ENCODE assay signal across 8 cellular contexts in genomic region chr11:747176-748006, GRCh38. TPM values are rescaled to one million over a fixed set of nuclear protein-coding genes. Genes with fewer than 3 reads are reported as not detected.
A peak's percentile ranks its signal among the peaks of the same experiment; 100 is the strongest.
DNase-seq lines count a peak whose midpoint lies in the region; FAIRE-seq and TF ChIP-seq lines count a peak whose summit lies in the region.

Gene TALDO1 (plus strand): TSS chr11:747464. CDS start chr11:747482, 18 bp downstream.

- H3K4me3 ChIP-seq in Caco-2 (ENCODE audit: low read depth, low read length), result peak within 1 kb of the TSS; percentile 96
- peak within 1 kb of the TSS; percentile 88 for H3K4me3 ChIP-seq in NT2/D1 (ENCODE audit: insufficient read length, low read depth)
- peak within 1 kb of the TSS; percentile 41 to 79 (median 71) for H3K4me3 ChIP-seq in endothelial cell of umbilical vein (replicated peaks in 1 of 3; ENCODE audit: insufficient read depth in 1 of 3, low read depth in 1 of 3, low read length in 3 of 3)
- peak within 1 kb of the TSS; percentile 85 for H3K4me3 ChIP-seq in mononuclear cell (ENCODE audit: low read length)

- peaks cover 49% of the 10 kb centered on the region for H3K79me2 ChIP-seq in endothelial cell of umbilical vein (ENCODE audit: control insufficient read depth, insufficient read depth, low read length)

- TF ChIP-seq CTCF in Caco-2 (IDR thresholded peaks at IDR 0.05; ENCODE audit: insufficient read depth in 1 of 2, low read depth in 1 of 2, low read length in 1 of 2, severe bottlenecking in 1 of 2, unreplicated experiment in 1 of 2) (peak in 1 of 2 experiments; percentile 20), GM20000 (IDR thresholded peaks at IDR 0.05; ENCODE audit: extremely low read depth, missing control alignments) (peak; percentile 3), endothelial cell of umbilical vein (IDR thresholded peaks at IDR 0.05; ENCODE audit: extremely low read depth in 1 of 2, insufficient read depth in 1 of 2, low read depth in 1 of 2, low read length in 2 of 2) (peak in 1 of 2 donors; percentile 7)

- FAIRE-seq in endothelial cell of umbilical vein (lab: Jason Lieb, UNC), result peak; percentile 88

- POLR2A ChIA-PET in Caco-2 (lab: Charles Lee), result interaction anchor here (0.9 to 2.1 kb wide), 6 partner anchors 16 to 134 kb away, joined by 3 to 9 read pairs (median 4); partner anchors contain the start of genes DEAF1, RPLP2 and TMEM80
- POLR2A ChIA-PET in endothelial cell of umbilical vein (lab: Charles Lee), result interaction anchor here (0.6 to 1.4 kb wide), 2 partner anchors 172 to 241 kb away, joined by 3 read pairs; no protein-coding TSS in a partner anchor

- CTCF ChIA-PET in Caco-2 (lab: Charles Lee), result interaction anchor here (0.7 kb wide), 2 partner anchors 41 to 50 kb away, joined by 3 read pairs; no protein-coding TSS in a partner anchor
- CTCF ChIA-PET in endothelial cell of umbilical vein (lab: Charles Lee), result interaction anchor here (0.9 to 5.6 kb wide), 8 partner anchors 10 to 51 kb away, joined by 3 to 26 read pairs (median 4); partner anchors contain the start of gene TMEM80

- H3K27me3 Mint-ChIP-seq in Caco-2 (ENCODE audit: insufficient read depth, unreplicated experiment), result no peaks in the 10 kb centered on the region

- H3K9me3 ChIP-seq in Caco-2 (no peaks in the 10 kb centered on the region), NT2/D1 (ENCODE audit: insufficient read depth, low read length) (no peaks in the 10 kb centered on the region), endothelial cell of umbilical vein (replicated peaks; ENCODE audit: control insufficient read depth, insufficient read depth, low read length) (no peaks in the 10 kb centered on the region), mononuclear cell (ENCODE audit: low read depth, low read length) (no peaks in the 10 kb centered on the region)

- H3K27ac ChIP-seq in endothelial cell of umbilical vein (ENCODE audit: insufficient read depth, low read depth, low read length), result peak within 1 kb of the TSS; percentile 48

- H3K27ac Mint-ChIP-seq in Caco-2 (ENCODE audit: unreplicated experiment), result peak within 1 kb of the TSS; percentile 81

- H3K4me2 ChIP-seq in endothelial cell of umbilical vein (ENCODE audit: insufficient read depth, low read length), result peak within 1 kb of the TSS; percentile 90

- no TSS peak for BruUV-seq in Caco-2 (replicated peaks; lab: Mats Ljungman, UMichigan)
- BruUV-seq in endothelial cell of umbilical vein (replicated peaks; lab: Mats Ljungman, UMichigan), result no TSS peak

- DNase-seq in Caco-2, result peak; percentile 93 to 98
- peak; percentile 99 for DNase-seq in GM20000 (ENCODE audit: low spot score)
- peak; percentile 84 for DNase-seq in HT1080 (ENCODE audit: low read depth)
- peak; percentile 86 for DNase-seq in NT2/D1 (ENCODE audit: low read depth, low spot score)
- DNase-seq in activated CD8-positive, alpha-beta memory T cell treated with anti-CD3 and anti-CD28 coated beads, Interleukin-2, amount 50 U/mL, for 48 hours, result peak; percentile 95
- DNase-seq in endothelial cell of umbilical vein (ENCODE audit: low read depth, low spot score), result peak; percentile 88
- peak; percentile 53 to 60 for DNase-seq in stimulated activated CD8-positive, alpha-beta memory T cell treated with anti-CD3 and anti-CD28 coated beads, Interleukin-4, amount 100 ng/mL, for 1 hour (ENCODE audit: low read depth in 2 of 2, low spot score in 1 of 2)

- H3K9me3 Mint-ChIP-seq in Caco-2 (ENCODE audit: unreplicated experiment), result no peaks in the 10 kb centered on the region

- H3K4me1 Mint-ChIP-seq in Caco-2 (ENCODE audit: low read depth, unreplicated experiment), result peaks cover 1% of the 10 kb centered on the region

- intact Hi-C loops in Caco-2 (cut with micrococcal nuclease; ENCODE audit: unreplicated experiment) (loop anchor here (1.0 kb wide), 1 partner anchor 9 kb away; no protein-coding TSS in a partner anchor), endothelial cell of umbilical vein (cut with micrococcal nuclease) (loop anchor here (2.0 kb wide), 1 partner anchor 29 kb away; the partner anchor contains the start of gene GATD1)

- TF ChIP-seq POLR2A in endothelial cell of umbilical vein (IDR thresholded peaks at IDR 0.05; ENCODE audit: low read depth, low read length), result peak; percentile 72

- H4K20me1 ChIP-seq in endothelial cell of umbilical vein (replicated peaks; ENCODE audit: control insufficient read depth, extremely low read depth, insufficient read depth, low read length), result no peaks in the 10 kb centered on the region

- peaks cover 22% of the 10 kb centered on the region for H3K36me3 Mint-ChIP-seq in Caco-2 (ENCODE audit: insufficient read depth, unreplicated experiment)

- H3K4me1 ChIP-seq in Caco-2 (peaks cover 29% of the 10 kb centered on the region), NT2/D1 (ENCODE audit: insufficient read depth, insufficient read length) (peaks cover under 1% of the 10 kb centered on the region), endothelial cell of umbilical vein (ENCODE audit: control insufficient read depth, extremely low read depth, insufficient read depth, low read length) (peaks cover 17% of the 10 kb centered on the region), mononuclear cell (ENCODE audit: insufficient read depth, low read length) (peaks cover 47% of the 10 kb centered on the region)

- H3K36me3 ChIP-seq in Caco-2 (ENCODE audit: control insufficient read depth, insufficient read depth, low read length) (no peaks in the 10 kb centered on the region; the same call in 1 of the 2 replicates), NT2/D1 (ENCODE audit: insufficient read depth, insufficient read length, low read length) (peaks cover 13% of the 10 kb centered on the region), endothelial cell of umbilical vein (ENCODE audit: control insufficient read depth in 2 of 2, extremely low read depth in 1 of 2, insufficient read depth in 2 of 2, low read length in 2 of 2) (no peaks in the 10 kb centered on the region)

- H3K9ac ChIP-seq in NT2/D1 (ENCODE audit: insufficient read length, low read depth) (peak within 1 kb of the TSS; percentile 82), endothelial cell of umbilical vein (replicated peaks; ENCODE audit: extremely low read depth, insufficient read depth, low read length) (peak within 1 kb of the TSS; percentile 86)

- H2AFZ ChIP-seq in endothelial cell of umbilical vein (ENCODE audit: low read depth, low read length), result peak within 1 kb of the TSS; percentile 88

- dilution Hi-C loops in endothelial cell of umbilical vein (cut with MboI; ENCODE audit: extremely low pct_ligation_motif_present, low sequenced_read_pairs), result no loop called here

- no peaks in the 10 kb centered on the region for H3K9me1 ChIP-seq in endothelial cell of umbilical vein (replicated peaks; ENCODE audit: control insufficient read depth, extremely low read depth, insufficient read depth, low read length)

- H3K4me3 Mint-ChIP-seq in Caco-2 (ENCODE audit: unreplicated experiment), result peak within 1 kb of the TSS; percentile 93

- H3K27me3 ChIP-seq in Caco-2 (replicated peaks; ENCODE audit: control insufficient read depth, insufficient read depth, low read length) (no peaks in the 10 kb centered on the region), NT2/D1 (ENCODE audit: insufficient read depth, insufficient read length) (no peaks in the 10 kb centered on the region), endothelial cell of umbilical vein (ENCODE audit: control insufficient read depth in 2 of 2, insufficient read depth in 2 of 2, low read length in 2 of 2) (no peaks in the 10 kb centered on the region), mononuclear cell (ENCODE audit: insufficient read depth, low read length) (no peaks in the 10 kb centered on the region)

TF ChIP-seq in endothelial cell of umbilical vein, 7 proteins besides CTCF, POLR2A, EP300 and RAD21:
- TF ChIP-seq GATA2 (IDR thresholded peaks at IDR 0.05; ENCODE audit: insufficient read depth, insufficient read length, low read depth, low read length), result no peak
- no peak for TF ChIP-seq FOS (IDR thresholded peaks at IDR 0.05; ENCODE audit: borderline replicate concordance, insufficient read depth, low read length)
- no peak for TF ChIP-seq MYC (IDR thresholded peaks at IDR 0.05; ENCODE audit: low read depth, low read length)
- TF ChIP-seq POLR2AphosphoS5 (IDR thresholded peaks at IDR 0.05; ENCODE audit: insufficient read depth, low read depth, low read length), result no peak
- TF ChIP-seq, protein P1, sequence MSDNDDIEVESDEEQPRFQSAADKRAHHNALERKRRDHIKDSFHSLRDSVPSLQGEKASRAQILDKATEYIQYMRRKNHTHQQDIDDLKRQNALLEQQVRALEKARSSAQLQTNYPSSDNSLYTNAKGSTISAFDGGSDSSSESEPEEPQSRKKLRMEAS (IDR thresholded peaks at IDR 0.05; ENCODE audit: insufficient read depth, insufficient read length), result no peak

RNA-seq across cellular contexts. Expression of gene TALDO1, which starts in this region (rescaled TPM):
- total RNA-seq in Caco-2 (2022), result 293 and 300 TPM in 2 replicates
- 235 and 266 TPM in 2 replicates for total RNA-seq in HT1080 (2014; rRNA removed; shearing (Covaris generic))
- polyA plus RNA-seq in HT1080 (2015; cell fraction: cytosol; rRNA removed), result 177 and 178 TPM in 2 replicates
- polyA plus RNA-seq in HT1080 (2015; cell fraction: nucleus; rRNA removed), result 140 and 151 TPM in 2 replicates
- total RNA-seq in endothelial cell of umbilical vein, result 287 and 294 TPM in 2 replicates
- 184 and 211 TPM in 2 replicates for polyA plus RNA-seq in endothelial cell of umbilical vein
- polyA plus RNA-seq in endothelial cell of umbilical vein (2011; cell fraction: cytosol; rRNA removed), result 234 and 253 TPM in 2 replicates
- polyA plus RNA-seq in endothelial cell of umbilical vein (2011; cell fraction: nucleus; rRNA removed), result 146 and 149 TPM in 2 replicates
- 262 and 325 TPM in 2 replicates for polyA plus RNA-seq in endothelial cell of umbilical vein (2012)
- 79.6 and 84.8 TPM in 2 replicates for polyA minus RNA-seq in endothelial cell of umbilical vein
- 117 TPM for polyA minus RNA-seq in endothelial cell of umbilical vein (2011; cell fraction: cytosol; rRNA and poly(A)+ RNA removed)
- 19.6 and 30.7 TPM in 2 replicates for polyA minus RNA-seq in endothelial cell of umbilical vein (2011; cell fraction: nucleus; rRNA and poly(A)+ RNA removed)
- 141 TPM for total RNA-seq in mononuclear cell

Comparison
In these comparisons a context has a peak if more than half of its experiments do, and no peak if none do; other contexts are left out.
1. Peak in every context shown above with its lines: DNase-seq, H3K4me3 ChIP-seq and H3K27ac ChIP-seq.